ENCODE assay signal across 36 cellular contexts in genomic region chr5:76972670-76973069, GRCh38. TPM values are rescaled to one million over a fixed set of nuclear protein-coding genes. Genes with fewer than 3 reads are reported as not detected.
"Had no signal": no experiment of that assay in that cellular context is flagged by ENCODE, and none has a peak within 500 bp of the region (broad histone marks: within the 10 kb centered on the region; RNA-seq: fewer than 3 reads in every experiment).

No MANE protein-coding gene starts in this region.

- ATAC-seq: activated CD8-positive, alpha-beta memory T cell treated with anti-CD3 and anti-CD28 coated beads, Interleukin-2, amount 10 ng/mL, durations not matched to agents 7 days and 5 days; activated CD8-positive, alpha-beta T cell treated with anti-CD3 and anti-CD28 coated beads, Interleukin-2, amount 10 ng/mL, durations not matched to agents 7 days and 5 days; activated naive CD4-positive, alpha-beta T cell treated with anti-CD3 and anti-CD28 coated beads, Interleukin-2, amount 50 U/mL, for 72 hours; activated T-cell treated with anti-CD3 and anti-CD28 coated beads, Interleukin-2, amount 50 U/mL, for 4 hours; activated T-cell treated with anti-CD3 and anti-CD28 coated beads, Interleukin-2, amount 50 U/mL, for 72 hours; activated T-helper 17 cell treated with anti-CD3 and anti-CD28 coated beads, Interleukin-2, amount 50 U/mL, for 72 hours; body of pancreas had no signal

- H3K27me3 Mint-ChIP-seq: activated B cell treated with CpG ODN at 0.5 μM for 24 hours had no signal

- H3K4me3 ChIP-seq: adrenal gland, body of pancreas, breast epithelium had no signal

- H3K9me3 ChIP-seq: adrenal gland, body of pancreas, breast epithelium had no signal

- H3K4me1 ChIP-seq: adrenal gland, body of pancreas, breast epithelium had no signal

- H3K27me3 ChIP-seq: body of pancreas, brain microvascular endothelial cell, breast epithelium had no signal

- H3K36me3 Mint-ChIP-seq: activated CD8-positive, alpha-beta memory T cell treated with anti-CD3 and anti-CD28 coated beads, Interleukin-2, amount 10 ng/mL, durations not matched to agents 7 days and 5 days; activated naive CD4-positive, alpha-beta T cell treated with anti-CD3 and anti-CD28 coated beads, Interleukin-2, amount 50 U/mL, for 72 hours; activated naive CD8-positive, alpha-beta T cell treated with anti-CD3 and anti-CD28 coated beads for 36 hours had no signal

- H3K27ac ChIP-seq: adrenal gland, body of pancreas, brain microvascular endothelial cell, breast epithelium, VCaP had no signal

- DNase-seq: activated B cell treated with CpG ODN at 0.5 μM for 24 hours; activated CD4-positive, alpha-beta memory T cell treated with anti-CD3 and anti-CD28 coated beads, Interleukin-2, amount 10 ng/mL, durations not matched to agents 7 days and 5 days; activated CD4-positive, alpha-beta T cell treated with anti-CD3 and anti-CD28 coated beads for 4 hours; activated CD4-positive, alpha-beta T cell treated with anti-CD3 and anti-CD28 coated beads, Interleukin-2, amount 10 ng/mL, durations not matched to agents 7 days and 5 days; activated CD4-positive, alpha-beta T cell treated with anti-CD3 and anti-CD28 coated beads, Interleukin-2, amount 50 U/mL, for 48 hours; activated CD4-positive, CD25-positive, alpha-beta regulatory T cell treated with anti-CD3 and anti-CD28 coated beads, Interleukin-2, amount 50 U/mL, for 72 hours; activated CD8-positive, alpha-beta memory T cell treated with anti-CD3 and anti-CD28 coated beads for 24 hours; activated CD8-positive, alpha-beta memory T cell treated with anti-CD3 and anti-CD28 coated beads, Interleukin-2, amount 10 ng/mL, durations not matched to agents 7 days and 5 days; activated CD8-positive, alpha-beta memory T cell treated with anti-CD3 and anti-CD28 coated beads, Interleukin-2, amount 50 U/mL, for 48 hours; activated CD8-positive, alpha-beta T cell treated with anti-CD3 and anti-CD28 coated beads, Interleukin-2, amount 10 ng/mL, durations not matched to agents 7 days and 5 days; activated effector memory CD4-positive, alpha-beta T cell treated with anti-CD3 and anti-CD28 coated beads, Interleukin-2, amount 50 U/mL, for 16 hours; activated gamma-delta T cell treated with Interleukin-2 at 50 U/mL for 16 hours; activated naive CD4-positive, alpha-beta T cell; activated naive CD4-positive, alpha-beta T cell treated with anti-CD3 and anti-CD28 coated beads for 36 hours; activated naive CD4-positive, alpha-beta T cell treated with anti-CD3 and anti-CD28 coated beads, Interleukin-2, amount 50 U/mL, for 16 hours; activated naive CD8-positive, alpha-beta T cell treated with anti-CD3 and anti-CD28 coated beads for 36 hours; activated T-cell treated with anti-CD3 and anti-CD28 coated beads, Interleukin-2, amount 50 U/mL, for 4 hours; activated T-cell treated with anti-CD3 and anti-CD28 coated beads, Interleukin-2, amount 50 U/mL, for 72 hours; adrenal gland; amniotic stem cell; aorta; body of pancreas; brain microvascular endothelial cell; central memory CD4-positive, alpha-beta T cell; T-helper 1 cell; T-helper 2 cell; T-helper 9 cell had no signal

- H3K9me3 Mint-ChIP-seq: activated B cell treated with CpG ODN at 0.5 μM for 24 hours; activated CD4-positive, alpha-beta memory T cell treated with anti-CD3 and anti-CD28 coated beads, Interleukin-2, amount 10 ng/mL, durations not matched to agents 7 days and 5 days; activated CD4-positive, alpha-beta T cell treated with anti-CD3 and anti-CD28 coated beads, Interleukin-2, amount 10 ng/mL, durations not matched to agents 7 days and 5 days; activated naive CD4-positive, alpha-beta T cell treated with anti-CD3 and anti-CD28 coated beads for 36 hours; activated naive CD4-positive, alpha-beta T cell treated with anti-CD3 and anti-CD28 coated beads, Interleukin-2, amount 50 U/mL, for 72 hours; activated naive CD8-positive, alpha-beta T cell treated with anti-CD3 and anti-CD28 coated beads for 36 hours; activated T-cell treated with anti-CD3 and anti-CD28 coated beads, Interleukin-2, amount 50 U/mL, for 4 hours; activated T-cell treated with anti-CD3 and anti-CD28 coated beads, Interleukin-2, amount 50 U/mL, for 72 hours; activated T-helper 1 cell treated with anti-CD3 and anti-CD28 coated beads, Interleukin-12 subunit alpha, Interleukin-12 subunit beta, Interleukin-2, Interleukin-4 antibody, amounts not matched to agents 30 ng/mL and 10 ng/mL and 1 ng/mL, durations not matched to agents 14 hours and 24 hours and 36 hours; activated T-helper 17 cell treated with anti-CD3 and anti-CD28 coated beads, Interleukin-2, amount 50 U/mL, for 72 hours; T-helper 1 cell treated with Interleukin-12 subunit alpha and Interleukin-12 subunit beta and Interleukin-4 antibody, amounts not matched to agents 30 μg/mL and 1 μg/mL, for 36 hours; T-helper 2 cell treated with Interferon-gamma antibody and Interleukin-4, amounts not matched to agents 5 μg/mL and 100 μg/mL, for 36 hours had no signal

- H3K4me3 Mint-ChIP-seq: activated B cell treated with CpG ODN at 0.5 μM for 24 hours; activated CD4-positive, alpha-beta memory T cell treated with anti-CD3 and anti-CD28 coated beads, Interleukin-2, amount 10 ng/mL, durations not matched to agents 7 days and 5 days; activated CD4-positive, alpha-beta T cell treated with anti-CD3 and anti-CD28 coated beads, Interleukin-2, amount 10 ng/mL, durations not matched to agents 7 days and 5 days; activated CD8-positive, alpha-beta memory T cell treated with anti-CD3 and anti-CD28 coated beads, Interleukin-2, amount 10 ng/mL, durations not matched to agents 7 days and 5 days; activated CD8-positive, alpha-beta T cell treated with anti-CD3 and anti-CD28 coated beads, Interleukin-2, amount 10 ng/mL, durations not matched to agents 7 days and 5 days; activated naive CD4-positive, alpha-beta T cell treated with anti-CD3 and anti-CD28 coated beads for 36 hours; activated naive CD8-positive, alpha-beta T cell treated with anti-CD3 and anti-CD28 coated beads for 36 hours; activated T-cell treated with anti-CD3 and anti-CD28 coated beads, Interleukin-2, amount 50 U/mL, for 4 hours; activated T-cell treated with anti-CD3 and anti-CD28 coated beads, Interleukin-2, amount 50 U/mL, for 72 hours; activated T-helper 1 cell treated with anti-CD3 and anti-CD28 coated beads, Interleukin-12 subunit alpha, Interleukin-12 subunit beta, Interleukin-2, Interleukin-4 antibody, amounts not matched to agents 30 ng/mL and 10 ng/mL and 1 ng/mL, durations not matched to agents 14 hours and 24 hours and 36 hours; activated T-helper 17 cell treated with anti-CD3 and anti-CD28 coated beads, Interleukin-2, amount 50 U/mL, for 72 hours; T-helper 1 cell treated with Interleukin-12 subunit alpha and Interleukin-12 subunit beta and Interleukin-4 antibody, amounts not matched to agents 30 μg/mL and 1 μg/mL, for 36 hours; T-helper 2 cell treated with Interferon-gamma antibody and Interleukin-4, amounts not matched to agents 5 μg/mL and 100 μg/mL, for 36 hours had no signal

- H3K36me3 ChIP-seq: adrenal gland, brain microvascular endothelial cell, breast epithelium had no signal

- FAIRE-seq: astrocyte, TTC549 had no signal

- H3K27ac Mint-ChIP-seq: activated B cell treated with CpG ODN at 0.5 μM for 24 hours; activated CD4-positive, alpha-beta memory T cell treated with anti-CD3 and anti-CD28 coated beads, Interleukin-2, amount 10 ng/mL, durations not matched to agents 7 days and 5 days; activated CD4-positive, alpha-beta T cell treated with anti-CD3 and anti-CD28 coated beads, Interleukin-2, amount 10 ng/mL, durations not matched to agents 7 days and 5 days; activated CD8-positive, alpha-beta memory T cell treated with anti-CD3 and anti-CD28 coated beads, Interleukin-2, amount 10 ng/mL, durations not matched to agents 7 days and 5 days; activated CD8-positive, alpha-beta T cell treated with anti-CD3 and anti-CD28 coated beads, Interleukin-2, amount 10 ng/mL, durations not matched to agents 7 days and 5 days; activated naive CD4-positive, alpha-beta T cell treated with anti-CD3 and anti-CD28 coated beads for 36 hours; activated naive CD4-positive, alpha-beta T cell treated with anti-CD3 and anti-CD28 coated beads, Interleukin-2, amount 50 U/mL, for 72 hours; activated naive CD8-positive, alpha-beta T cell treated with anti-CD3 and anti-CD28 coated beads for 36 hours; activated T-cell treated with anti-CD3 and anti-CD28 coated beads, Interleukin-2, amount 50 U/mL, for 72 hours; activated T-helper 1 cell treated with anti-CD3 and anti-CD28 coated beads, Interleukin-12 subunit alpha, Interleukin-12 subunit beta, Interleukin-2, Interleukin-4 antibody, amounts not matched to agents 30 ng/mL and 10 ng/mL and 1 ng/mL, durations not matched to agents 14 hours and 24 hours and 36 hours; activated T-helper 17 cell treated with anti-CD3 and anti-CD28 coated beads, Interleukin-2, amount 50 U/mL, for 72 hours; T-helper 1 cell treated with Interleukin-12 subunit alpha and Interleukin-12 subunit beta and Interleukin-4 antibody, amounts not matched to agents 30 μg/mL and 1 μg/mL, for 36 hours; T-helper 2 cell treated with Interferon-gamma antibody and Interleukin-4, amounts not matched to agents 5 μg/mL and 100 μg/mL, for 36 hours had no signal

- H3K4me1 Mint-ChIP-seq: activated B cell treated with CpG ODN at 0.5 μM for 24 hours; activated CD4-positive, alpha-beta memory T cell treated with anti-CD3 and anti-CD28 coated beads, Interleukin-2, amount 10 ng/mL, durations not matched to agents 7 days and 5 days; activated CD4-positive, alpha-beta T cell treated with anti-CD3 and anti-CD28 coated beads, Interleukin-2, amount 10 ng/mL, durations not matched to agents 7 days and 5 days; activated CD8-positive, alpha-beta memory T cell treated with anti-CD3 and anti-CD28 coated beads, Interleukin-2, amount 10 ng/mL, durations not matched to agents 7 days and 5 days; activated naive CD8-positive, alpha-beta T cell treated with anti-CD3 and anti-CD28 coated beads for 36 hours; activated T-helper 17 cell treated with anti-CD3 and anti-CD28 coated beads, Interleukin-2, amount 50 U/mL, for 72 hours had no signal

RNA-seq across cellular contexts. Expression of gene CRHBP, which starts 19.8 kb away (rescaled TPM):
- total RNA-seq: activated B cell treated with CpG ODN at 0.5 μM for 24 hours; activated naive CD8-positive, alpha-beta T cell treated with anti-CD3 and anti-CD28 coated beads for 36 hours; activated T-cell treated with anti-CD3 and anti-CD28 coated beads, Interleukin-2, amount 50 U/mL, for 4 hours; activated T-helper 1 cell treated with anti-CD3 and anti-CD28 coated beads, Interleukin-12 subunit alpha, Interleukin-12 subunit beta, Interleukin-2, Interleukin-4 antibody, amounts not matched to agents 30 ng/mL and 10 ng/mL and 1 ng/mL, durations not matched to agents 14 hours and 24 hours and 36 hours had no signal
